Comparison of ENCODE assay signal across 8 cellular contexts in genomic region chr10:112950714-112951348, GRCh38. TPM values are rescaled to one million over a fixed set of nuclear protein-coding genes. Genes with fewer than 3 reads are reported as not detected.
A peak's percentile ranks its signal among the peaks of the same experiment; 100 is the strongest.
DNase-seq lines count a peak whose midpoint lies in the region; ATAC-seq and TF ChIP-seq lines count a peak whose summit lies in the region.

No MANE protein-coding gene starts in this region.

- H3K4me1 Mint-ChIP-seq in activated naive CD8-positive, alpha-beta T cell (ENCODE audit: low read depth), result peaks cover 33% of the 10 kb centered on the region

- ATAC-seq in sciatic nerve (no peak), HG02885 (IDR thresholded peaks at IDR 0.05; ENCODE audit: poor library complexity, unreplicated experiment) (no peak), GM18502 (IDR thresholded peaks at IDR 0.05; ENCODE audit: poor library complexity, unreplicated experiment) (no peak), HG03039 (IDR thresholded peaks at IDR 0.05; ENCODE audit: unreplicated experiment) (no peak)

- H3K36me3 Mint-ChIP-seq in activated naive CD8-positive, alpha-beta T cell, result no peaks in the 10 kb centered on the region

- no peaks in the 10 kb centered on the region for H3K9me3 ChIP-seq in right atrium auricular region

- TF ChIP-seq CTCF in GM06990 (IDR thresholded peaks at IDR 0.05; ENCODE audit: insufficient read depth, low read length, poor library complexity, severe bottlenecking), result no peak
- no peak for TF ChIP-seq CTCF in right atrium auricular region (IDR thresholded peaks at IDR 0.05)

- H3K4me1 ChIP-seq in right atrium auricular region, result peaks cover 0 to 39% of the 10 kb centered on the region in 2 donors

- H3K27ac Mint-ChIP-seq in activated naive CD8-positive, alpha-beta T cell, result peak overlapping the region; percentile 64

- H3K27ac ChIP-seq in right atrium auricular region, result peak overlapping the region; percentile 89 to 93

- intact Hi-C loops in sciatic nerve (cut with DNase I), result loop anchor here (10.0 kb wide), 3 partner anchors 54 to 174 kb away; no protein-coding TSS in a partner anchor

- H3K4me3 ChIP-seq in GM06990 (replicated peaks; ENCODE audit: low read depth, low read length) (peak overlapping the region; percentile 51), right atrium auricular region (peak overlapping the region; percentile 72 to 89)

- H3K9me3 Mint-ChIP-seq in activated naive CD8-positive, alpha-beta T cell (ENCODE audit: low read depth), result no peaks in the 10 kb centered on the region

- H3K36me3 ChIP-seq in GM06990 (ENCODE audit: control insufficient read depth, insufficient read depth, low read length), result no peaks in the 10 kb centered on the region
- no peaks in the 10 kb centered on the region for H3K36me3 ChIP-seq in right atrium auricular region

- DNase-seq in GM06990 (ENCODE audit: extremely low read depth, insufficient read length), result no peak
- DNase-seq in NCI-H748 (lab: John Stamatoyannopoulos, UW; ENCODE audit: unreplicated experiment), result peak; percentile 29
- DNase-seq in right atrium auricular region (ENCODE audit: low spot score), result no peak
- peak; percentile 63 for DNase-seq in sciatic nerve (ENCODE audit: low spot score)

- H3K4me3 Mint-ChIP-seq in activated naive CD8-positive, alpha-beta T cell, result peak overlapping the region; percentile 96

- H3K27me3 ChIP-seq in GM06990 (replicated peaks; ENCODE audit: control insufficient read depth, insufficient read depth, low read length), result peaks cover 4% of the 10 kb centered on the region; the same call in 1 of the 2 replicates
- no peaks in the 10 kb centered on the region for H3K27me3 ChIP-seq in right atrium auricular region

- H3K27me3 Mint-ChIP-seq in activated naive CD8-positive, alpha-beta T cell, result peaks cover 5% of the 10 kb centered on the region

RNA-seq across cellular contexts. Expression of gene TCF7L2, which starts 0.8 kb away (rescaled TPM):
- total RNA-seq in right atrium auricular region (10 to 100 TPM in 1 of 2 donors, 1 to 10 TPM in 1; 8.5 to 11.3 TPM), sciatic nerve (53.6 TPM)

Comparison
In these comparisons a context has a peak if more than half of its experiments do, and no peak if none do; other contexts are left out.
1. DNase-seq: peak in NCI-H748 (single experiment) and sciatic nerve (single experiment); none in GM06990 (single experiment) and right atrium auricular region (single experiment).